22 cellular contexts compared by ENCODE assay signal in the genomic region with DNA sequence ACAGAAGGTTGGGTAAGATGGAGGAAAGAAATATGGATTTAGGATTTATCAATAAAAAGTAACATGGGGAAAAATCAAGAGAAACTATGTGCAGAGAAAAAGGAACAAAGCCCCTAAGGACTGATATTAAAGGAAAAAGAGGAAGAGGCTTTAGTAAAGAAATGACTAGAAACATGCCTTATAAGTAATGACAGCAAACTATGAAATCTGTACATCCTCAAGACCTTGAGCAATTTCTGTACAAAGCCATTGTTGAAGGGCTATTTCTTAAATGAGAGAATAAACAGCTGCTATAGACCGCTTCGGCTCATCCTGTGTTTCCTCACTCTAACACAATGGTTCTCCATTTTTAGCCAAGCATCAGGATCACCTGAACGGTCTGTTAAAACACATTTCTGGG.
"Had no signal": no experiment of that assay in that cellular context is flagged by ENCODE, and none has a peak within 500 bp of the region (broad histone marks: within the 10 kb centered on the region; RNA-seq: fewer than 3 reads in every experiment).

No MANE protein-coding gene starts in this region.

- ATAC-seq: activated CD4-positive, CD25-positive, alpha-beta regulatory T cell treated with anti-CD3 and anti-CD28 coated beads, Interleukin-2, amount 50 U/mL, for 24 hours; activated CD8-positive, alpha-beta T cell treated with anti-CD3 and anti-CD28 coated beads, Interleukin-2, amount 10 ng/mL, durations not matched to agents 7 days and 5 days; activated naive CD8-positive, alpha-beta T cell treated with anti-CD3 and anti-CD28 coated beads, Interleukin-2, amount 50 U/mL, for 24 hours; effector memory CD8-positive, alpha-beta T cell; heart right ventricle; sciatic nerve; stimulated activated naive CD8-positive, alpha-beta T cell treated with anti-CD3 and anti-CD28 coated beads, Interleukin-15, amount 100 ng/mL, for 72 hours had no signal

- DNase-seq: activated CD4-positive, alpha-beta T cell treated with anti-CD3 and anti-CD28 coated beads, Interleukin-2, amount 10 ng/mL, durations not matched to agents 7 days and 5 days; activated CD8-positive, alpha-beta T cell treated with anti-CD3 and anti-CD28 coated beads, Interleukin-2, amount 10 ng/mL, durations not matched to agents 7 days and 5 days; activated naive CD4-positive, alpha-beta T cell treated with anti-CD3 and anti-CD28 coated beads for 36 hours; activated naive CD8-positive, alpha-beta T cell treated with anti-CD3 and anti-CD28 coated beads, Interleukin-2, amount 50 U/mL, for 24 hours; activated T-cell treated with anti-CD3 and anti-CD28 coated beads, Interleukin-2, amount 50 U/mL, for 24 hours; anterior cingulate cortex; caudate nucleus; effector memory CD8-positive, alpha-beta T cell; esophagus squamous epithelium; heart right ventricle; immature natural killer cell; kidney glomerular epithelial cell; left ventricle myocardium inferior; mammary epithelial cell; midbrain; nephron progenitor cell; nucleus accumbens; stimulated activated CD4-positive, alpha-beta T cell treated with anti-CD3 and anti-CD28 coated beads, Interleukin-4, amount 100 ng/mL, for 1 hour; stimulated activated naive CD8-positive, alpha-beta T cell treated with anti-CD3 and anti-CD28 coated beads, Interleukin-15, amount 100 ng/mL, for 72 hours; trophoblast cell had no signal
